ENCODE assay signal across 31 cellular contexts in the genomic region with DNA sequence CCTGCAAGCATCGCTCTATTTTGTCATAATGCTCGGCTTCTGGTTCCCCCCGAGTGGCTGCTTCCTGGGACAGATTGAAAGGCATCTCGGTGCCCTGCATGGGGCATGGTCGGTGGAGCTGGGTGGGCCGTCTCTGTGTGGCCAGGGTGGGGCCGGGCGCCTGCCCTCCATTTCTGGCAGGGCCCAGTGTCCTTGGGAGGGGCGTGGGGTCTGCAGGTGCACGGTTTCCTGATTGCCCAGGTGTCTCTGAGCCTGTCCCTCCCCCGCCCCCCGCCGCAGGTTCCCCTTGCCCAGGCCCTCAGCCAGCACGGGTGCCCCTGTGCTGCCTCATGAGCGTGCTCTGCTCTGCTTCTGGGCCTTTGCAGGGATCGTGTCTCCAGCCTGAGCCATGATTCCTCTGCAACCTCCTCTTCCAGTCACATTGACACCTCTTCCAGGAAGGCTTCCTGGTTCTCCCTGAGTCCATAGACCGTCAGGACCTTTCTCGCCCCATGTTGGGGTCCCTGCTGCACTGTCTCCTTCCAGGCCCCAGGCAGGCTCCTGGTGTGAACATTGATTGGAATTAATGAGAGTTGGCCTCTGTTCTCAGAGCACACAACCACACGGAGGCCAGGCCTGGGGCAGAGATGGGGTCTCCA.
"Had no signal": no experiment of that assay in that cellular context is flagged by ENCODE, and none has a peak within 500 bp of the region (broad histone marks: within the 10 kb centered on the region; RNA-seq: fewer than 3 reads in every experiment).

No MANE protein-coding gene starts in this region.

- H3K36me3 ChIP-seq: pancreas, uterus had no signal

- ATAC-seq: foreskin keratinocyte; heart right ventricle; left cardiac atrium; left lung; mucosa of descending colon; natural killer cell treated with Interleukin-12 subunit alpha and Interleukin-12 subunit beta and Interleukin-15 and Interleukin-18, amount 100 ng/mL, for 72 hours; pancreas; sciatic nerve; upper lobe of right lung had no signal

- H3K4me3 ChIP-seq: colonic mucosa, esophagus muscularis mucosa, heart right ventricle, left lung, mucosa of descending colon, pancreas, right atrium auricular region, smooth muscle cell, stomach, tibial nerve, upper lobe of right lung, uterus had no signal

- H3K27ac Mint-ChIP-seq: mesothelial cell of epicardium; natural killer cell treated with Interleukin-12 subunit alpha and Interleukin-12 subunit beta and Interleukin-15 and Interleukin-18, amount 100 ng/mL, for 72 hours; progenitor cell of endocrine pancreas had no signal

- H3K4me1 ChIP-seq: pancreas had no signal

- H3K27ac ChIP-seq: colonic mucosa, foreskin keratinocyte, heart right ventricle, left lung, pancreas, stomach, upper lobe of right lung, uterus had no signal

- H3K27me3 Mint-ChIP-seq: natural killer cell treated with Interleukin-12 subunit alpha and Interleukin-12 subunit beta and Interleukin-15 and Interleukin-18, amount 100 ng/mL, for 72 hours; progenitor cell of endocrine pancreas had no signal

- DNase-seq: colonic mucosa; dermis blood vessel endothelial cell; effector memory CD4-positive, alpha-beta T cell; foreskin keratinocyte; glutamatergic neuron; heart right ventricle; hippocampal formation; left cardiac atrium; left lung; mesenchymal stem cell; mucosa of descending colon; naive B cell; pancreas; stimulated activated CD4-positive, alpha-beta T cell treated with anti-CD3 and anti-CD28 coated beads, Interleukin-12 subunit alpha, Interleukin-12 subunit beta, amount 100 ng/mL, for 4 hours; stimulated activated CD4-positive, alpha-beta T cell treated with anti-CD3 and anti-CD28 coated beads, Interleukin-1b, Interleukin-23, amount 100 ng/mL, for 48 hours; stimulated activated CD4-positive, alpha-beta T cell treated with anti-CD3 and anti-CD28 coated beads, Interleukin-4, amount 100 ng/mL, for 1 hour; stimulated activated CD8-positive, alpha-beta memory T cell treated with anti-CD3 and anti-CD28 coated beads, Interleukin-4, amount 100 ng/mL, for 48 hours; stimulated activated naive CD4-positive, alpha-beta T cell treated with Interleukin-2 at 50 U/mL for 16 hours; stomach; upper lobe of right lung; uterus had no signal

- H3K4me3 Mint-ChIP-seq: mesothelial cell of epicardium; naive B cell; natural killer cell treated with Interleukin-12 subunit alpha and Interleukin-12 subunit beta and Interleukin-15 and Interleukin-18, amount 100 ng/mL, for 72 hours; neural crest cell had no signal

- H3K9me3 ChIP-seq: colonic mucosa, esophagus muscularis mucosa, heart right ventricle, left lung, mucosa of descending colon, neutrophil, pancreas, right atrium auricular region, stomach, tibial nerve, upper lobe of right lung, uterus had no signal

- H3K36me3 Mint-ChIP-seq: naive B cell; natural killer cell treated with Interleukin-12 subunit alpha and Interleukin-12 subunit beta and Interleukin-15 and Interleukin-18, amount 100 ng/mL, for 72 hours had no signal

- H3K9me3 Mint-ChIP-seq: mesothelial cell of epicardium; naive B cell; natural killer cell treated with Interleukin-12 subunit alpha and Interleukin-12 subunit beta and Interleukin-15 and Interleukin-18, amount 100 ng/mL, for 72 hours; neural crest cell had no signal

- H3K27me3 ChIP-seq: colonic mucosa, esophagus muscularis mucosa, foreskin keratinocyte, heart right ventricle, left lung, neutrophil, pancreas, right atrium auricular region, stomach, tibial nerve, upper lobe of right lung, uterus had no signal
